ENCODE assay signal across 20 cellular contexts in genomic region chr7:37195388-37195787, GRCh38.
"Had no signal": no experiment of that assay in that cellular context is flagged by ENCODE, and none has a peak within 500 bp of the region (broad histone marks: within the 10 kb centered on the region; RNA-seq: fewer than 3 reads in every experiment).

No MANE protein-coding gene starts in this region.

- DNase-seq: dermis blood vessel endothelial cell; effector CD8-positive, alpha-beta T cell; foreskin keratinocyte; heart left ventricle; hypothalamus; immature natural killer cell; islet precursor cell; kidney; kidney glomerular epithelial cell; left colon; left ventricle myocardium inferior; lower lobe of right lung; mesenchymal stem cell; naive thymus-derived CD4-positive, alpha-beta T cell had no signal

- H3K27me3 ChIP-seq: esophagus muscularis mucosa, gastroesophageal sphincter, heart left ventricle, hepatocyte had no signal

- H3K27ac ChIP-seq: coronary artery, esophagus muscularis mucosa, foreskin keratinocyte, gastroesophageal sphincter, heart left ventricle, hepatocyte, lower lobe of right lung had no signal

- H3K9me3 Mint-ChIP-seq: immature natural killer cell, mesothelial cell of epicardium had no signal

- H3K27me3 Mint-ChIP-seq: naive thymus-derived CD4-positive, alpha-beta T cell had no signal

- H3K36me3 Mint-ChIP-seq: mesothelial cell of epicardium had no signal

- ATAC-seq: foreskin keratinocyte; gastroesophageal sphincter; left colon; left lobe of liver; lower lobe of right lung; naive thymus-derived CD4-positive, alpha-beta T cell had no signal

- H3K4me3 ChIP-seq: coronary artery, esophagus muscularis mucosa, gastroesophageal sphincter, heart left ventricle, hepatocyte, left ventricle myocardium inferior, lower lobe of right lung had no signal

- H3K4me3 Mint-ChIP-seq: immature natural killer cell; mesothelial cell of epicardium; naive thymus-derived CD4-positive, alpha-beta T cell had no signal

- H3K27ac Mint-ChIP-seq: immature natural killer cell, mesothelial cell of epicardium had no signal

- H3K9me3 ChIP-seq: esophagus muscularis mucosa, gastroesophageal sphincter, heart left ventricle, left ventricle myocardium inferior, lower lobe of right lung had no signal

- H3K36me3 ChIP-seq: left ventricle myocardium inferior had no signal

- H3K4me1 ChIP-seq: foreskin keratinocyte had no signal
